8 cellular contexts compared by ENCODE assay signal in genomic region chr9:39464122-39464777, GRCh38.
DNase-seq lines count a peak whose midpoint lies in the region; ATAC-seq, FAIRE-seq and TF ChIP-seq lines count a peak whose summit lies in the region.
"Not testable (repeated sequence)": the region's sequence is repeated elsewhere in the genome, so short reads cannot be mapped to it uniquely, and the experiment has no call there.

No MANE protein-coding gene starts in this region.

- H3K9ac ChIP-seq in SK-N-SH, result peak overlapping the region; percentile 56; the same call in 1 of the 2 replicates

- not testable (repeated sequence) for H3K9me2 ChIP-seq in SK-N-SH

- peak in 1 of 2 donors; percentile 11 for TF ChIP-seq POLR2A in gastroesophageal sphincter (IDR thresholded peaks at IDR 0.05)

- peak; percentile 88 for FAIRE-seq in G401.6 (lab: Jason Lieb, UNC)

- ATAC-seq in HG02759 (IDR thresholded peaks at IDR 0.05; ENCODE audit: unreplicated experiment) (peak; percentile 99), gastroesophageal sphincter (peak; percentile 99)
- ATAC-seq in stimulated activated naive CD8-positive, alpha-beta T cell treated with anti-CD3 and anti-CD28 coated beads, Interleukin-15, Interleukin-2, amounts not matched to agents 100 U/mL and 50 U/mL, for 24 hours, result peak; percentile 98

- not testable (repeated sequence) for H3K27ac ChIP-seq in SK-N-SH (ENCODE audit: low read depth in 2 of 2, low read length in 1 of 2)
- H3K27ac ChIP-seq in gastroesophageal sphincter (peak overlapping the region in 3 of 4 donors; percentile 71 to 83 (median 78)), neutrophil (peak overlapping the region; percentile 78)

- peak; percentile 91 for DNase-seq in NCI-H1092 treated with DMSO at 0.1 percent for 48 hours (lab: John Stamatoyannopoulos, UW)
- not testable (repeated sequence) for DNase-seq in SK-N-SH
- peak; percentile 84 for DNase-seq in activated naive CD4-positive, alpha-beta T cell treated with anti-CD3 and anti-CD28 coated beads for 36 hours
- DNase-seq in stimulated activated naive CD8-positive, alpha-beta T cell treated with anti-CD3 and anti-CD28 coated beads, Interleukin-15, Interleukin-2, amounts not matched to agents 100 U/mL and 50 U/mL, for 24 hours, result peak; percentile 72

- CTCF ChIA-PET in SK-N-SH (lab: Yijun Ruan, JAX); activated naive CD4-positive, alpha-beta T cell treated with anti-CD3 and anti-CD28 coated beads for 36 hours (lab: Charles Lee): not testable (repeated sequence)

- H3K27me3 Mint-ChIP-seq in activated naive CD4-positive, alpha-beta T cell treated with anti-CD3 and anti-CD28 coated beads for 36 hours (ENCODE audit: low read depth), result not testable (repeated sequence)

- H3K9me3 ChIP-seq in SK-N-SH, gastroesophageal sphincter, neutrophil: not testable (repeated sequence)

- not testable (repeated sequence) for H3K9me3 Mint-ChIP-seq in activated naive CD4-positive, alpha-beta T cell treated with anti-CD3 and anti-CD28 coated beads for 36 hours

- not testable (repeated sequence) for H2AFZ ChIP-seq in SK-N-SH (ENCODE audit: low read depth)

- H3K4me1 ChIP-seq in SK-N-SH (ENCODE audit: control insufficient read depth in 1 of 2, insufficient read depth in 2 of 2, low read depth in 1 of 2, low read length in 1 of 2); gastroesophageal sphincter; neutrophil (ENCODE audit: control insufficient read depth in 1 of 2, insufficient read depth in 1 of 2, low read depth in 1 of 2, low read length in 1 of 2): not testable (repeated sequence)

- not testable (repeated sequence) for TF ChIP-seq EP300 in SK-N-SH (IDR thresholded peaks at IDR 0.05; ENCODE audit: borderline replicate concordance in 1 of 2, low read depth in 1 of 2, low read length in 1 of 2); gastroesophageal sphincter (IDR thresholded peaks at IDR 0.05)

- not testable (repeated sequence) for H4K20me1 ChIP-seq in SK-N-SH (ENCODE audit: insufficient read depth)

- not testable (repeated sequence) for TF ChIP-seq CTCF in SK-N-SH (IDR thresholded peaks at IDR 0.05); gastroesophageal sphincter (IDR thresholded peaks at IDR 0.05); neutrophil (IDR thresholded peaks at IDR 0.05)

- H3K4me3 Mint-ChIP-seq in activated naive CD4-positive, alpha-beta T cell treated with anti-CD3 and anti-CD28 coated beads for 36 hours, result peak overlapping the region; percentile 87

- H3K79me2 ChIP-seq in SK-N-SH (ENCODE audit: insufficient read depth), result not testable (repeated sequence)

- H3K27ac Mint-ChIP-seq in activated naive CD4-positive, alpha-beta T cell treated with anti-CD3 and anti-CD28 coated beads for 36 hours, result peak overlapping the region; percentile 83

- peak overlapping the region; percentile 48 to 52 for H3K4me3 ChIP-seq in SK-N-SH (ENCODE audit: low read depth in 2 of 2, low read length in 1 of 2)
- peak overlapping the region; percentile 55 to 68 for H3K4me3 ChIP-seq in gastroesophageal sphincter
- H3K4me3 ChIP-seq in neutrophil (ENCODE audit: low read depth in 1 of 2, low read length in 1 of 2), result peak overlapping the region; percentile 53 to 59

- H3K4me2 ChIP-seq in SK-N-SH, result peak overlapping the region; percentile 76

- not testable (repeated sequence) for H3F3A ChIP-seq in SK-N-SH (replicated peaks; ENCODE audit: insufficient read depth)

- not testable (repeated sequence) for H3K27me3 ChIP-seq in SK-N-SH (ENCODE audit: insufficient read depth); gastroesophageal sphincter; neutrophil

- H3K36me3 Mint-ChIP-seq in activated naive CD4-positive, alpha-beta T cell treated with anti-CD3 and anti-CD28 coated beads for 36 hours (ENCODE audit: low read depth), result not testable (repeated sequence)

- not testable (repeated sequence) for H3K4me1 Mint-ChIP-seq in activated naive CD4-positive, alpha-beta T cell treated with anti-CD3 and anti-CD28 coated beads for 36 hours (ENCODE audit: low read depth)

- WGBS in SK-N-SH (ENCODE audit: low lambda C conversion rate), result 1% methylated on average over 23 of the region's 46 CpGs
- 0% methylated on average over 7 of the region's 46 CpGs; no CpG with 5 or more reads in 1 of the 2 donors for WGBS in gastroesophageal sphincter (ENCODE audit: low coverage in 1 of 2), 2 donors

- intact Hi-C loops in activated naive CD4-positive, alpha-beta T cell treated with anti-CD3 and anti-CD28 coated beads for 36 hours (cut with micrococcal nuclease), result not testable (repeated sequence)

- TF ChIP-seq RAD21 in SK-N-SH (IDR thresholded peaks at IDR 0.05; ENCODE audit: low read length), result not testable (repeated sequence)

- POLR2A ChIA-PET in SK-N-SH (lab: Yijun Ruan, JAX), result not testable (repeated sequence)

- not testable (repeated sequence) for H3K36me3 ChIP-seq in SK-N-SH (replicated peaks in 1 of 2; ENCODE audit: control insufficient read depth in 1 of 2, insufficient read depth in 2 of 2, low read length in 1 of 2); gastroesophageal sphincter; neutrophil

TF ChIP-seq in SK-N-SH, 30 proteins besides CTCF, POLR2A, EP300 and RAD21:
- peak; percentile 91 for TF ChIP-seq MAX (IDR thresholded peaks at IDR 0.05; ENCODE audit: low read depth)
- 0 out of 2 replicates have a peak, but pooled peaks have one; percentile 15 for TF ChIP-seq ELF1 (IDR thresholded peaks at IDR 0.05)
- peak; percentile 38; the same call in 1 of the 2 replicates for TF ChIP-seq MXI1 (IDR thresholded peaks at IDR 0.05; ENCODE audit: low read depth, low read length)
- peak; percentile 62 for TF ChIP-seq NRF1 (IDR thresholded peaks at IDR 0.05; ENCODE audit: low read depth, low read length)
- TF ChIP-seq GABPA (IDR thresholded peaks at IDR 0.05; ENCODE audit: low read depth), result peak; percentile 67
